Comparison of ENCODE assay signal across 9 cellular contexts in genomic region chr3:20056727-20057611, GRCh38. TPM values are rescaled to one million over a fixed set of nuclear protein-coding genes. Genes with fewer than 3 reads are reported as not detected.
DNase-seq lines count a peak whose midpoint lies in the region; ATAC-seq lines count a peak whose summit lies in the region.
"Had no signal": no experiment of that assay in that cellular context is flagged by ENCODE, and none has a peak within 500 bp of the region (broad histone marks: within the 10 kb centered on the region; RNA-seq: fewer than 3 reads in every experiment).

No MANE protein-coding gene starts in this region.

- DNase-seq in activated effector memory CD4-positive, alpha-beta T cell treated with anti-CD3 and anti-CD28 coated beads, Interleukin-2, amount 50 U/mL, for 16 hours: peak; percentile 68
- DNase-seq in activated effector memory CD4-positive, alpha-beta T cell treated with Interleukin-2 at 50 U/mL for 16 hours: no peak
- DNase-seq in dermis microvascular lymphatic vessel endothelial cell (ENCODE audit: low read depth in 2 of 2) (peak; percentile 44 to 88), non-pigmented ciliary epithelial cell (ENCODE audit: low read depth) (peak; percentile 26), T-helper 17 cell (no peak), Ammon's horn (ENCODE audit: low spot score) (no peak), SHP77 (lab: John Stamatoyannopoulos, UW) (no peak)
- DNase-seq: activated B cell treated with CpG ODN at 0.5 μM for 24 hours had no signal

- H3K9me3 ChIP-seq in T-helper 17 cell (ENCODE audit: control insufficient read depth, low read length, poor library complexity, severe bottlenecking): no peaks in the 10 kb centered on the region

- peaks cover 3% of the 10 kb centered on the region for H3K36me3 Mint-ChIP-seq in T-helper 17 cell (ENCODE audit: low read depth)

- H3K27me3 Mint-ChIP-seq in T-helper 17 cell: no peaks in the 10 kb centered on the region
- H3K27me3 Mint-ChIP-seq: activated B cell treated with CpG ODN at 0.5 μM for 24 hours had no signal

- ATAC-seq in HG03571 (IDR thresholded peaks at IDR 0.05; ENCODE audit: unreplicated experiment) (peak; percentile 23), T-helper 17 cell (no peak)

- H3K4me3 Mint-ChIP-seq in T-helper 17 cell: no peak overlapping the region
- H3K4me3 Mint-ChIP-seq: activated B cell treated with CpG ODN at 0.5 μM for 24 hours had no signal

- no peak overlapping the region for H3K27ac Mint-ChIP-seq in T-helper 17 cell
- H3K27ac Mint-ChIP-seq: activated B cell treated with CpG ODN at 0.5 μM for 24 hours had no signal

- H3K4me1 Mint-ChIP-seq in T-helper 17 cell: peaks cover 28% of the 10 kb centered on the region

RNA-seq across cellular contexts. Expression of gene KAT2B, which starts 16.7 kb away (rescaled TPM):
- total RNA-seq in dermis microvascular lymphatic vessel endothelial cell (11.6 and 16.2 TPM in 2 replicates), T-helper 17 cell (100 to 1,000 TPM; 157 to 161 TPM)

RNA-seq across cellular contexts. Expression of gene PP2D1, which starts 44.9 kb away (rescaled TPM):
- total RNA-seq in dermis microvascular lymphatic vessel endothelial cell (not detected in 2 replicates), T-helper 17 cell (not detected)
- total RNA-seq: activated B cell treated with CpG ODN at 0.5 μM for 24 hours had no signal

Comparison
In these comparisons a context has a peak if more than half of its experiments do, and no peak if none do; other contexts are left out.
1. DNase-seq: peak in activated effector memory CD4-positive, alpha-beta T cell treated with anti-CD3 and anti-CD28 coated beads, Interleukin-2, amount 50 U/mL, for 16 hours (single experiment), dermis microvascular lymphatic vessel endothelial cell (2 of 2) and non-pigmented ciliary epithelial cell (single experiment); none in activated effector memory CD4-positive, alpha-beta T cell treated with Interleukin-2 at 50 U/mL for 16 hours (single experiment), T-helper 17 cell (0 of 3), Ammon's horn (single experiment) and SHP77 (0 of 2).